ENCODE assay signal across 29 cellular contexts in genomic region chr7:118629898-118630469, GRCh38.
"Had no signal": no experiment of that assay in that cellular context is flagged by ENCODE, and none has a peak within 500 bp of the region (broad histone marks: within the 10 kb centered on the region; RNA-seq: fewer than 3 reads in every experiment).

No MANE protein-coding gene starts in this region.

- H3K27me3 ChIP-seq: brain microvascular endothelial cell, Peyer's patch, SJCRH30 had no signal

- H3K4me1 ChIP-seq: Peyer's patch, SJCRH30 had no signal

- H3K4me3 Mint-ChIP-seq: activated CD4-positive, alpha-beta memory T cell treated with anti-CD3 and anti-CD28 coated beads, Interleukin-2, amount 10 ng/mL, durations not matched to agents 7 days and 5 days; activated CD4-positive, alpha-beta T cell treated with anti-CD3 and anti-CD28 coated beads for 36 hours; activated naive CD4-positive, alpha-beta T cell treated with anti-CD3 and anti-CD28 coated beads, Interleukin-2, amount 10 ng/mL, durations not matched to agents 7 days and 5 days; activated naive CD8-positive, alpha-beta T cell treated with anti-CD3 and anti-CD28 coated beads for 36 hours; activated T-cell treated with anti-CD3 and anti-CD28 coated beads, Interleukin-2, amount 50 U/mL, for 72 hours had no signal

- H3K9me3 ChIP-seq: Peyer's patch, SJCRH30, SK-N-SH had no signal

- H3K36me3 Mint-ChIP-seq: activated naive CD4-positive, alpha-beta T cell treated with anti-CD3 and anti-CD28 coated beads, Interleukin-2, amount 10 ng/mL, durations not matched to agents 7 days and 5 days; activated naive CD8-positive, alpha-beta T cell treated with anti-CD3 and anti-CD28 coated beads for 36 hours had no signal

- H3K27ac Mint-ChIP-seq: activated CD4-positive, alpha-beta memory T cell treated with anti-CD3 and anti-CD28 coated beads, Interleukin-2, amount 10 ng/mL, durations not matched to agents 7 days and 5 days; activated CD4-positive, alpha-beta T cell treated with anti-CD3 and anti-CD28 coated beads for 36 hours; activated naive CD4-positive, alpha-beta T cell treated with anti-CD3 and anti-CD28 coated beads, Interleukin-2, amount 10 ng/mL, durations not matched to agents 7 days and 5 days; activated naive CD8-positive, alpha-beta T cell treated with anti-CD3 and anti-CD28 coated beads for 36 hours; activated T-cell treated with anti-CD3 and anti-CD28 coated beads, Interleukin-2, amount 50 U/mL, for 72 hours; activated T-helper 2 cell treated with anti-CD3 and anti-CD28 coated beads, Interferon-gamma antibody, Interleukin-2, Interleukin-4, amounts not matched to agents 10 μg/mL and 5 μg/mL and 100 μg/mL, durations not matched to agents 14 hours and 24 hours and 36 hours had no signal

- DNase-seq: activated CD4-positive, alpha-beta memory T cell treated with anti-CD3 and anti-CD28 coated beads, Interleukin-2, amount 10 ng/mL, durations not matched to agents 7 days and 5 days; activated CD4-positive, alpha-beta T cell treated with anti-CD3 and anti-CD28 coated beads for 36 hours; activated CD4-positive, alpha-beta T cell treated with anti-CD3 and anti-CD28 coated beads, Interleukin-2, amount 50 U/mL, for 1 hour; activated CD8-positive, alpha-beta memory T cell treated with anti-CD3 and anti-CD28 coated beads, Interleukin-2, amount 50 U/mL, for 4 hours; activated gamma-delta T cell treated with Interleukin-2 at 50 U/mL for 16 hours; activated naive CD4-positive, alpha-beta T cell treated with anti-CD3 and anti-CD28 coated beads, Interleukin-2, amount 10 ng/mL, durations not matched to agents 7 days and 5 days; activated naive CD8-positive, alpha-beta T cell treated with anti-CD3 and anti-CD28 coated beads for 36 hours; activated T-cell treated with anti-CD3 and anti-CD28 coated beads, Interleukin-2, amount 50 U/mL, for 72 hours; brain microvascular endothelial cell; cerebellar nuclear complex; MV-4-11; NCI-H1092 treated with DMSO at 0.1 percent for 48 hours; NCI-H1417 treated with DMSO at 0.1 percent for 48 hours; NCI-H1694; NCI-H2029; NCI-H2171; NCI-H345; NCI-H510A; NCI-H526 treated with DMSO at 0.1 percent for 48 hours; NK-92 treated with Interleukin-12 subunit alpha and Interleukin-12 subunit beta, amount 100 ng/mL, for 24 hours; Peyer's patch; Right ventricle myocardium superior; SJCRH30; SK-N-SH; T-helper 1 cell had no signal

- H3K27ac ChIP-seq: brain microvascular endothelial cell, KMS-11, Peyer's patch, RWPE1, SJCRH30, VCaP had no signal

- H3K27me3 Mint-ChIP-seq: activated CD4-positive, alpha-beta memory T cell treated with anti-CD3 and anti-CD28 coated beads, Interleukin-2, amount 10 ng/mL, durations not matched to agents 7 days and 5 days; activated CD4-positive, alpha-beta T cell treated with anti-CD3 and anti-CD28 coated beads for 36 hours; activated naive CD4-positive, alpha-beta T cell treated with anti-CD3 and anti-CD28 coated beads, Interleukin-2, amount 10 ng/mL, durations not matched to agents 7 days and 5 days; activated naive CD8-positive, alpha-beta T cell treated with anti-CD3 and anti-CD28 coated beads for 36 hours had no signal

- H3K4me1 Mint-ChIP-seq: activated CD4-positive, alpha-beta memory T cell treated with anti-CD3 and anti-CD28 coated beads, Interleukin-2, amount 10 ng/mL, durations not matched to agents 7 days and 5 days; activated CD4-positive, alpha-beta T cell treated with anti-CD3 and anti-CD28 coated beads for 36 hours; activated naive CD4-positive, alpha-beta T cell treated with anti-CD3 and anti-CD28 coated beads, Interleukin-2, amount 10 ng/mL, durations not matched to agents 7 days and 5 days; activated naive CD8-positive, alpha-beta T cell treated with anti-CD3 and anti-CD28 coated beads for 36 hours had no signal

- H3K36me3 ChIP-seq: brain microvascular endothelial cell, Peyer's patch, SJCRH30 had no signal

- H3K9ac ChIP-seq: KMS-11, SK-N-SH had no signal

- H3K9me3 Mint-ChIP-seq: activated naive CD8-positive, alpha-beta T cell treated with anti-CD3 and anti-CD28 coated beads for 36 hours had no signal

- H3K4me3 ChIP-seq: Peyer's patch, SJCRH30 had no signal
